1 cellular context compared by ENCODE assay signal in the genomic region with DNA sequence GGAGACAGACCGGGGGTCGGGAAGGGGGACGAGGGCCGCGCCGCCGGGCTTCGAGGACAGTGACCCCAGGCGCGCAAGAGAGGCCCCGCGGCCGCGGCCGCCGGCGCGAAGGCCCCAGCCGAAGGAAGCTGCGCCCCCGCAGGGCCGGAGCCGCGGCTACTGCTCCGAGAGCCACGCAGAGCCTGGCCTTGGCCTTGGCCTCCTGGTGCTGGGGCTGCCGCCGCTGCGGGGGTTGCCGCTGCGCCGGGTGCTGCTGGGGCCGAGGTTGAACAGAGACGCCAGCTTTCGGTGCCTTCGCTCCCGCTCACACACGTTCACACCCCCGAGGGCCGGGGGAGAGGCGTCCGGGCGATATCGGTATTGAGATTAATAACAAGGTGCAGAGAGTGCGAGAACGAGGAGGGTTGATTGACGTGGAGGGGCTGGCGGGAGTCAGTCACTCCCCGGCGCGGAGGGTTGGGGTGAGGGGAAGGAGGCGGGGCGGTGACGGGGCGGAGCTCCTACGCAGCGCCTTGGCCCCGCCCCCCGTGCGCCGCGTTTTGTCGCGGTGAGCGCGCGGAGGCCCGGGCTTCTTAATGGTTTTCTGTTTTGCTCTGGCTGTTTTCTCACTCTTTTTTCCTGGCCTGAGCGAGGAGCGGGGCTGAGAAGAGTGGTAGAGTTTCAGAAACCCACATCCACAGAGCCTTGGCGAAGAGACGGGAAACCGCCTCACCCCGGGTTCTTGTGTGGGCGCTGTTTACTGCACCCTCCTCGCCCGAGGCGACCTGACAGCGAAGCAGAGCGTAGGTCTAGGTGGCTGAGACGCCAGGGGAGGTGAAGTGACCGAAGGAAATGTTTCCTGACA.
TF ChIP-seq lines count a peak whose summit lies in the region.

No MANE protein-coding gene starts in this region.

TF ChIP-seq in SK-N-SH treated with all-trans-retinoic acid at 6 μM for 48 hours, 23 proteins besides CTCF, POLR2A, EP300 and RAD21 (continued from another document):
- no peak for TF ChIP-seq CREB5 (CRISPR knock-in tag; IDR thresholded peaks at IDR 0.05; ENCODE audit: low read depth)
